23 cellular contexts compared by ENCODE assay signal in genomic region chr9:98727428-98727827, GRCh38. TPM values are rescaled to one million over a fixed set of nuclear protein-coding genes. Genes with fewer than 3 reads are reported as not detected.
"Had no signal": no experiment of that assay in that cellular context is flagged by ENCODE, and none has a peak within 500 bp of the region (broad histone marks: within the 10 kb centered on the region; RNA-seq: fewer than 3 reads in every experiment).

No MANE protein-coding gene starts in this region.

- H3K4me2 ChIP-seq: smooth muscle cell had no signal

- H3K27ac Mint-ChIP-seq: dendritic cell treated with granulocyte-macrophage colony-stimulating factor and Interleukin-4, amounts not matched to agents 40 ng/mL and 50 ng/mL, for 4 days; endodermal cell; naive thymus-derived CD4-positive, alpha-beta T cell; nephron progenitor cell had no signal

- DNase-seq: colonic mucosa; effector CD8-positive, alpha-beta T cell; endodermal cell; kidney; left lung; naive thymus-derived CD4-positive, alpha-beta T cell; nephron progenitor cell; stimulated activated CD4-positive, alpha-beta T cell treated with anti-CD3 and anti-CD28 coated beads, Interleukin-12 subunit alpha, Interleukin-12 subunit beta, amount 100 ng/mL, for 4 hours; stimulated activated CD4-positive, alpha-beta T cell treated with anti-CD3 and anti-CD28 coated beads, Interleukin-1b, Interleukin-23, amount 100 ng/mL, for 48 hours; stimulated activated CD4-positive, alpha-beta T cell treated with anti-CD3 and anti-CD28 coated beads, Interleukin-4, amount 100 ng/mL, for 1 hour; stimulated activated CD8-positive, alpha-beta memory T cell treated with anti-CD3 and anti-CD28 coated beads, Interleukin-4, amount 100 ng/mL, for 48 hours; stimulated activated naive CD8-positive, alpha-beta T cell treated with anti-CD3 and anti-CD28 coated beads, Interleukin-15, Interleukin-2, amounts not matched to agents 100 U/mL and 50 U/mL, for 24 hours; upper lobe of right lung had no signal

- H3K27ac ChIP-seq: colonic mucosa, epithelial cell of prostate, gastrocnemius medialis, left lung, prostate gland, right atrium auricular region, thoracic aorta, tibial nerve, upper lobe of right lung had no signal

- H3K4me3 Mint-ChIP-seq: dendritic cell treated with granulocyte-macrophage colony-stimulating factor and Interleukin-4, amounts not matched to agents 40 ng/mL and 50 ng/mL, for 4 days; endodermal cell; naive thymus-derived CD4-positive, alpha-beta T cell; nephron progenitor cell had no signal

- H3K36me3 ChIP-seq: colonic mucosa, gastrocnemius medialis, left lung, prostate gland, right atrium auricular region, thoracic aorta, upper lobe of right lung had no signal

- H3K4me1 Mint-ChIP-seq: endodermal cell had no signal

- H3K9me3 ChIP-seq: colonic mucosa, gastrocnemius medialis, left lung, prostate gland, thoracic aorta, upper lobe of right lung had no signal

- H3K4me1 ChIP-seq: colonic mucosa, gastrocnemius medialis, left lung, prostate gland, upper lobe of right lung had no signal

- H3K27me3 ChIP-seq: colonic mucosa, right atrium auricular region, tibial nerve had no signal

- ATAC-seq: esophagus mucosa; gastrocnemius medialis; left lung; stimulated activated naive CD8-positive, alpha-beta T cell treated with anti-CD3 and anti-CD28 coated beads, Interleukin-15, Interleukin-2, amounts not matched to agents 100 U/mL and 50 U/mL, for 24 hours had no signal

- H3K9me3 Mint-ChIP-seq: dendritic cell treated with granulocyte-macrophage colony-stimulating factor and Interleukin-4, amounts not matched to agents 40 ng/mL and 50 ng/mL, for 4 days; nephron progenitor cell had no signal

- H3K4me3 ChIP-seq: colonic mucosa, gastrocnemius medialis, left lung, prostate gland, right atrium auricular region, smooth muscle cell, thoracic aorta, tibial nerve, upper lobe of right lung had no signal

RNA-seq across cellular contexts. Expression of gene GABBR2, which starts 18.7 kb away (rescaled TPM):
- total RNA-seq: esophagus mucosa; naive thymus-derived CD4-positive, alpha-beta T cell; osteocyte; smooth muscle cell; thoracic aorta had no signal
- polyA plus RNA-seq: naive thymus-derived CD4-positive, alpha-beta T cell had no signal
